ENCODE assay signal across 8 cellular contexts in genomic region chr20:44080646-44081267, GRCh38.
DNase-seq lines count a peak whose midpoint lies in the region; ATAC-seq and TF ChIP-seq lines count a peak whose summit lies in the region.

No MANE protein-coding gene starts in this region.

- H3K9me3 Mint-ChIP-seq in activated T-cell treated with anti-CD3 and anti-CD28 coated beads, Interleukin-2, amount 50 U/mL, for 72 hours, result no peaks in the 10 kb centered on the region

- H3K9me3 ChIP-seq in BLaER1 (no peaks in the 10 kb centered on the region), Panc1 (ENCODE audit: control insufficient read depth, insufficient read depth, low read depth, low read length) (no peaks in the 10 kb centered on the region), testis (no peaks in the 10 kb centered on the region)

- no peaks in the 10 kb centered on the region for H4K20me1 ChIP-seq in BLaER1

- ATAC-seq in GM19395 (IDR thresholded peaks at IDR 0.05; ENCODE audit: unreplicated experiment) (peak; percentile 81), Panc1 (peak; percentile 96)
- ATAC-seq in activated T-cell treated with anti-CD3 and anti-CD28 coated beads, Interleukin-2, amount 50 U/mL, for 72 hours (replicated peaks in 1 of 2), result peak; percentile 88 to 89

- H3K4me1 ChIP-seq in BLaER1 (peaks cover 14% of the 10 kb centered on the region; the same call in 1 of the 2 replicates), Panc1 (ENCODE audit: control insufficient read depth, insufficient read depth, low read length) (peaks cover 7% of the 10 kb centered on the region; the same call in 1 of the 2 replicates), testis (no peaks in the 10 kb centered on the region)

- POLR2A ChIA-PET in Panc1 (lab: Charles Lee), result interaction anchor here (0.5 kb wide), 1 partner anchor 620 kb away, joined by 9 read pairs; no protein-coding TSS in a partner anchor

- H3K4me3 Mint-ChIP-seq in activated T-cell treated with anti-CD3 and anti-CD28 coated beads, Interleukin-2, amount 50 U/mL, for 72 hours, result no peak overlapping the region

- in situ Hi-C loops in Panc1 (cut with HindIII; ENCODE audit: low pct_unique_long_range_greater_than_20kb, low sequenced_read_pairs), result no loop called here

- DNase-seq in KG1 (lab: John Stamatoyannopoulos, UW) (peak; percentile 49), Panc1 (ENCODE audit: low read depth, low spot score) (peak; percentile 78), fibroblast of the conjunctiva (ENCODE audit: low read depth) (peak; percentile 62), non-pigmented ciliary epithelial cell (ENCODE audit: low read depth) (peak; percentile 52), testis (peak; percentile 90)
- DNase-seq in activated T-cell treated with anti-CD3 and anti-CD28 coated beads, Interleukin-2, amount 50 U/mL, for 72 hours, result peak; percentile 75 to 78

- intact Hi-C loops in Panc1 (cut with micrococcal nuclease; ENCODE audit: unreplicated experiment) (loop anchor here (1.0 to 10.0 kb wide), 4 partner anchors 163 to 636 kb away; no protein-coding TSS in a partner anchor), testis (cut with DNase I; ENCODE audit: low total_unique reads) (loop anchor here (2.0 kb wide), 1 partner anchor 332 kb away; no protein-coding TSS in a partner anchor)

- TF ChIP-seq POLR2A in testis (IDR thresholded peaks at IDR 0.05), result no peak

- H3K36me3 Mint-ChIP-seq in activated T-cell treated with anti-CD3 and anti-CD28 coated beads, Interleukin-2, amount 50 U/mL, for 72 hours (ENCODE audit: insufficient read depth in 2 of 2), result no peaks in the 10 kb centered on the region

- H3K27me3 ChIP-seq in BLaER1, result no peaks in the 10 kb centered on the region
- H3K27me3 ChIP-seq in Panc1 (ENCODE audit: control insufficient read depth, insufficient read depth, low read length), result no peaks in the 10 kb centered on the region
- no peaks in the 10 kb centered on the region for H3K27me3 ChIP-seq in testis

- no TSS peak for BruUV-seq in Panc1 (replicated peaks; lab: Mats Ljungman, UMichigan)

- no peak overlapping the region for H3K4me3 ChIP-seq in BLaER1
- no peak overlapping the region for H3K4me3 ChIP-seq in Panc1 (ENCODE audit: low read depth in 2 of 2, low read length in 2 of 2)
- no peak overlapping the region for H3K4me3 ChIP-seq in testis

- peak; percentile 95 for TF ChIP-seq CTCF in Panc1 (IDR thresholded peaks at IDR 0.05)
- TF ChIP-seq CTCF in testis (IDR thresholded peaks at IDR 0.05), result peak; percentile 99 to 100 (median 99)

- H3K27ac ChIP-seq in BLaER1 (no peak overlapping the region), Panc1 (ENCODE audit: low read length) (peak overlapping the region; percentile 12; the same call in 1 of the 2 replicates), testis (no peak overlapping the region)

- no peaks in the 10 kb centered on the region for H3K27me3 Mint-ChIP-seq in activated T-cell treated with anti-CD3 and anti-CD28 coated beads, Interleukin-2, amount 50 U/mL, for 72 hours (ENCODE audit: low read depth)

- H3K36me3 ChIP-seq in BLaER1 (no peaks in the 10 kb centered on the region), Panc1 (ENCODE audit: control insufficient read depth, insufficient read depth, low read length) (no peaks in the 10 kb centered on the region), testis (ENCODE audit: low read depth, missing control alignments) (no peaks in the 10 kb centered on the region)

- CTCF ChIA-PET in Panc1 (lab: Charles Lee), result interaction anchor here (0.6 to 2.0 kb wide), 2 partner anchors 330 to 438 kb away, joined by 7 to 14 read pairs; no protein-coding TSS in a partner anchor

- H3K4me1 Mint-ChIP-seq in activated T-cell treated with anti-CD3 and anti-CD28 coated beads, Interleukin-2, amount 50 U/mL, for 72 hours (ENCODE audit: low read depth), result peaks cover 28% of the 10 kb centered on the region

- H3K27ac Mint-ChIP-seq in activated T-cell treated with anti-CD3 and anti-CD28 coated beads, Interleukin-2, amount 50 U/mL, for 72 hours, result peak overlapping the region; percentile 43

- H3K4me2 ChIP-seq in BLaER1, result peak overlapping the region; percentile 6; the same call in 1 of the 2 replicates

- no peak overlapping the region; the same call in 1 of the 2 replicates for H3K9ac ChIP-seq in BLaER1

- 18 to 19% methylated on average over 8 of the region's 8 CpGs for WGBS in testis, 2 donors
